Comparison of ENCODE assay signal across 9 cellular contexts in the genomic region with DNA sequence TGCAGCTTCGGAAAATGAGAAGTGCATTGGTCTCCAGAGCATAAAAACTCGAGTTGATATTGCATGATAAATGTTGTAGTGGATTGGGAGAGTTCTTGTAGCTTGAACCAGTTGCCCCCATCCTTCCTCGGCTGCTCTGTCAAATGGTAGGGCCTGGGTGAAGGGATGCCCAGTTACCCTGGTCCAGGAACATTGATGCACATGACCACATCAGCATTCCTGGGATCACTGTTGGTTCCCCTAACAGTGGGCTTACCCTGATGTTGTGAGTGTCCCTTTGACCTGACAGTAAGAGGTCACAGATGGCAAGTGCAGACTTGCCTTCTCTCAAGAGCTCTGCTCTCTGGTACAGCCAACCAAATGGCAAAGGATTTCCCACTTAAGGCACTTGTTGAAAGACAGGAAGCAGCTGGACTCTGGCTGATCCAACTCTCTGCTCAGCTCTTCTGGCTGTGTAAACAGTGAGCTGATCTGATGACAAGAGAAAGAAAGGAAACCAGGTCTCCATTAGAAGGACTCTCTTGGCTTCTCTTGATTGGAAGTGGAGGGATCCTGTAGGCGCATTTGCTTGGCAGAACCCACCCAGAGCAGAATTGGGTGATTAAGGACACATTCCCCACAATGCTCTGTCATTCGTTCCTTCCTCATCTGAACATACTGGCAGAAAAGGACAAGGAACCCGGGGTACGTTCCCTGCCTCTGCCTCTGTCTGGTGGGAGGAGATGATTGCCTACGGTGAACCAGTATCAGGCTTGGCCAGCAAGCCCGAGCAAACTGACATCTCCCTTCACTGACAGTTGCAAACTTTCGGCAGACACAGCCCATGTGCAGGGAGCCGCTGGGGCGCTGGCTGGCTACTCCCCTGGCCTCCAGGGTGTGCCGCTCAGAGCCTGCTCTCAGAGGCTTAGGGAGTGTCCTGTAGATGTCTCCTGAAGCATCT.
DNase-seq lines count a peak whose midpoint lies in the region; ATAC-seq and TF ChIP-seq lines count a peak whose summit lies in the region.
"Had no signal": no experiment of that assay in that cellular context is flagged by ENCODE, and none has a peak within 500 bp of the region (broad histone marks: within the 10 kb centered on the region; RNA-seq: fewer than 3 reads in every experiment).

No MANE protein-coding gene starts in this region.

- no peaks in the 10 kb centered on the region for H3K9me3 ChIP-seq in mucosa of stomach (ENCODE audit: control insufficient read depth, low read length)

- H3K4me3 ChIP-seq in choroid plexus epithelial cell (ENCODE audit: low read depth, low read length) (no peak overlapping the region), mucosa of stomach (ENCODE audit: low read length) (no peak overlapping the region)

- peaks cover 37% of the 10 kb centered on the region for H3K4me1 ChIP-seq in mucosa of stomach (ENCODE audit: control insufficient read depth, insufficient read depth, low read length)

- no peaks in the 10 kb centered on the region for H3K27me3 ChIP-seq in mucosa of stomach (ENCODE audit: control insufficient read depth, insufficient read depth, low read length)

- peak; percentile 98 for DNase-seq in DMS153 treated with DMSO at 0.1 percent for 48 hours (lab: John Stamatoyannopoulos, UW; ENCODE audit: unreplicated experiment)
- DNase-seq in NCI-H2107 (lab: John Stamatoyannopoulos, UW), result peak; percentile 66
- peak; percentile 83 for DNase-seq in choroid plexus epithelial cell (ENCODE audit: low read depth)
- no peak for DNase-seq in NOMO-1 (lab: John Stamatoyannopoulos, UW; ENCODE audit: unreplicated experiment in 2 of 2)
- DNase-seq in activated CD4-positive, alpha-beta T cell treated with anti-CD3 and anti-CD28 coated beads for 48 hours, result no peak
- DNase-seq: stimulated activated naive CD8-positive, alpha-beta T cell treated with anti-CD3 and anti-CD28 coated beads, Interleukin-15, Interleukin-2, amounts not matched to agents 100 U/mL and 50 U/mL, for 24 hours had no signal

- TF ChIP-seq CTCF in choroid plexus epithelial cell (conservative IDR thresholded peaks at IDR 0.05; ENCODE audit: low read depth, low read length), result no peak

- no peaks in the 10 kb centered on the region for H3K36me3 ChIP-seq in mucosa of stomach (ENCODE audit: control insufficient read depth, insufficient read depth, low read length)

- ATAC-seq in GM21619 (IDR thresholded peaks at IDR 0.05; ENCODE audit: unreplicated experiment) (no peak), HG02571 (IDR thresholded peaks at IDR 0.05; ENCODE audit: unreplicated experiment) (no peak)
- ATAC-seq: stimulated activated naive CD8-positive, alpha-beta T cell treated with anti-CD3 and anti-CD28 coated beads, Interleukin-15, Interleukin-2, amounts not matched to agents 100 U/mL and 50 U/mL, for 24 hours had no signal

- peak overlapping the region; percentile 14 for H3K9ac ChIP-seq in mucosa of stomach (ENCODE audit: low read length)

Comparison
In these comparisons a context has a peak if more than half of its experiments do, and no peak if none do; other contexts are left out.
1. DNase-seq: peak in DMS153 treated with DMSO at 0.1 percent for 48 hours (single experiment), NCI-H2107 (single experiment) and choroid plexus epithelial cell (single experiment); none in NOMO-1 (0 of 2) and activated CD4-positive, alpha-beta T cell treated with anti-CD3 and anti-CD28 coated beads for 48 hours (single experiment).